ENCODE assay signal across 8 cellular contexts in genomic region chr2:200306969-200307811, GRCh38. TPM values are rescaled to one million over a fixed set of nuclear protein-coding genes. Genes with fewer than 3 reads are reported as not detected.
DNase-seq lines count a peak whose midpoint lies in the region; ATAC-seq, FAIRE-seq and TF ChIP-seq lines count a peak whose summit lies in the region.

No MANE protein-coding gene starts in this region.

- H3K27ac ChIP-seq in endodermal cell (ENCODE audit: low read depth, low read length) (no peak overlapping the region), testis (peak overlapping the region; percentile 93 to 94)

- H3K4me3 ChIP-seq in endodermal cell (ENCODE audit: low read length) (peak overlapping the region; percentile 84), mucosa of descending colon (peak overlapping the region; percentile 77), testis (peak overlapping the region; percentile 79 to 89)

- ATAC-seq in GM21825 (IDR thresholded peaks at IDR 0.05; ENCODE audit: unreplicated experiment) (peak; percentile 56), mucosa of descending colon (peak; percentile 86)

- peaks cover 46% of the 10 kb centered on the region for H3K4me1 Mint-ChIP-seq in activated CD4-positive, alpha-beta memory T cell treated with anti-CD3 and anti-CD28 coated beads, Interleukin-2, amount 10 ng/mL, durations not matched to agents 7 days and 5 days
- H3K4me1 Mint-ChIP-seq in endodermal cell, result peaks cover 36% of the 10 kb centered on the region

- 0% methylated on average over 25 to 128 of the region's 128 CpGs for WGBS in endodermal cell (ENCODE audit: insufficient coverage in 1 of 2, insufficient read length in 1 of 2), 2 experiments
- WGBS in testis, 2 donors, result 0 to 1% methylated on average over 33 to 69 of the region's 128 CpGs

- TF ChIP-seq POLR2A in GM12892 (IDR thresholded peaks at IDR 0.05; ENCODE audit: low read depth, low read length) (peak; percentile 21; the same call in 1 of the 2 replicates), testis (IDR thresholded peaks at IDR 0.05) (no peak)

- H3K4me1 ChIP-seq in endodermal cell (ENCODE audit: control insufficient read depth, insufficient read depth, low read length) (peaks cover 11% of the 10 kb centered on the region), mucosa of descending colon (ENCODE audit: low read depth) (peaks cover 8% of the 10 kb centered on the region), testis (peaks cover 9% of the 10 kb centered on the region)

- H3K27me3 Mint-ChIP-seq in activated CD4-positive, alpha-beta memory T cell treated with anti-CD3 and anti-CD28 coated beads, Interleukin-2, amount 10 ng/mL, durations not matched to agents 7 days and 5 days, result peaks cover 3% of the 10 kb centered on the region
- no peaks in the 10 kb centered on the region for H3K27me3 Mint-ChIP-seq in endodermal cell (ENCODE audit: insufficient read depth)

- H3K9me3 ChIP-seq in endodermal cell (ENCODE audit: control insufficient read depth, low read length), result no peaks in the 10 kb centered on the region
- H3K9me3 ChIP-seq in mucosa of descending colon, result no peaks in the 10 kb centered on the region
- H3K9me3 ChIP-seq in testis, result no peaks in the 10 kb centered on the region

- peak overlapping the region; percentile 69 for H3K27ac Mint-ChIP-seq in activated CD4-positive, alpha-beta memory T cell treated with anti-CD3 and anti-CD28 coated beads, Interleukin-2, amount 10 ng/mL, durations not matched to agents 7 days and 5 days
- H3K27ac Mint-ChIP-seq in endodermal cell, result no peak overlapping the region

- H3K36me3 ChIP-seq in endodermal cell (ENCODE audit: control insufficient read depth, insufficient read depth, low read length), result no peaks in the 10 kb centered on the region
- no peaks in the 10 kb centered on the region for H3K36me3 ChIP-seq in mucosa of descending colon (ENCODE audit: low read depth)
- no peaks in the 10 kb centered on the region for H3K36me3 ChIP-seq in testis (ENCODE audit: low read depth, missing control alignments)

- intact Hi-C loops in mucosa of descending colon (cut with DNase I, micrococcal nuclease), result loop anchor here in 1 of 2 donors (10.0 kb wide), 1 partner anchor 168 kb away; no protein-coding TSS in a partner anchor
- intact Hi-C loops in testis (cut with DNase I; ENCODE audit: low total_unique reads), result loop anchor here (10.0 kb wide), 1 partner anchor 168 kb away; no protein-coding TSS in a partner anchor

- CTCF ChIA-PET in activated CD4-positive, alpha-beta memory T cell treated with anti-CD3 and anti-CD28 coated beads, Interleukin-2, amount 10 ng/mL, durations not matched to agents 7 days and 5 days (lab: Charles Lee), result interaction anchor here (1.2 kb wide), 1 partner anchor 66 kb away, joined by 3 read pairs; no protein-coding TSS in a partner anchor

- peak overlapping the region; percentile 55 for H3K9ac ChIP-seq in endodermal cell (ENCODE audit: extremely low read depth, low read length, poor library complexity, severe bottlenecking)

- no peak for FAIRE-seq in GM12892 (lab: Jason Lieb, UNC)

- H3K4me3 Mint-ChIP-seq in activated CD4-positive, alpha-beta memory T cell treated with anti-CD3 and anti-CD28 coated beads, Interleukin-2, amount 10 ng/mL, durations not matched to agents 7 days and 5 days, result peak overlapping the region; percentile 77
- H3K4me3 Mint-ChIP-seq in endodermal cell, result peak overlapping the region; percentile 73

- TF ChIP-seq CTCF in endodermal cell (conservative IDR thresholded peaks at IDR 0.05), result no peak
- no peak for TF ChIP-seq CTCF in mucosa of descending colon (IDR thresholded peaks at IDR 0.05)
- no peak for TF ChIP-seq CTCF in testis (IDR thresholded peaks at IDR 0.05)

- H3K27me3 ChIP-seq in endodermal cell (ENCODE audit: control insufficient read depth, insufficient read depth, low read length, poor library complexity, severe bottlenecking) (no peaks in the 10 kb centered on the region), testis (no peaks in the 10 kb centered on the region)

- POLR2A ChIA-PET in activated CD4-positive, alpha-beta memory T cell treated with anti-CD3 and anti-CD28 coated beads, Interleukin-2, amount 10 ng/mL, durations not matched to agents 7 days and 5 days (lab: Charles Lee), result interaction anchor here (1.0 to 3.9 kb wide), 8 partner anchors 11 to 219 kb away, joined by 3 to 34 read pairs (median 4); partner anchors contain the start of gene SGO2

- DNase-seq in GM12892 (ENCODE audit: insufficient read length) (no peak), LHCN-M2 (ENCODE audit: low read depth) (peak; percentile 43), endodermal cell (peak; percentile 66), mucosa of descending colon (peak; percentile 54 to 76 (median 68)), testis (peak; percentile 72), epidermal melanocyte (ENCODE audit: insufficient read length, low spot score) (no peak)
- peak; percentile 48 for DNase-seq in activated CD4-positive, alpha-beta memory T cell treated with anti-CD3 and anti-CD28 coated beads, Interleukin-2, amount 10 ng/mL, durations not matched to agents 7 days and 5 days

- peaks cover 12% of the 10 kb centered on the region for H3K36me3 Mint-ChIP-seq in activated CD4-positive, alpha-beta memory T cell treated with anti-CD3 and anti-CD28 coated beads, Interleukin-2, amount 10 ng/mL, durations not matched to agents 7 days and 5 days (ENCODE audit: low read depth)
- H3K36me3 Mint-ChIP-seq in endodermal cell (ENCODE audit: low read depth), result no peaks in the 10 kb centered on the region

- no peaks in the 10 kb centered on the region for H3K9me3 Mint-ChIP-seq in activated CD4-positive, alpha-beta memory T cell treated with anti-CD3 and anti-CD28 coated beads, Interleukin-2, amount 10 ng/mL, durations not matched to agents 7 days and 5 days
- no peaks in the 10 kb centered on the region for H3K9me3 Mint-ChIP-seq in endodermal cell

RNA-seq across cellular contexts. Expression of gene SPATS2L, which starts 0.7 kb away (rescaled TPM):
- 13.0 TPM for polyA plus RNA-seq in GM12892 (2012; ENCODE audit: missing spikeins)
- total RNA-seq in LHCN-M2 (2014; rRNA removed) (236 and 275 TPM in 2 replicates), endodermal cell (10 to 100 TPM; 40.3 to 89.9 TPM), mucosa of descending colon (100 to 1,000 TPM; 160 to 238 (median 232) TPM), testis (10 to 100 TPM; 49.7 to 52.9 TPM)
- 163 TPM for polyA plus RNA-seq in LHCN-M2 (2012)
- 10 to 100 TPM; 79.0 to 82.3 TPM for total RNA-seq in activated CD4-positive, alpha-beta memory T cell treated with anti-CD3 and anti-CD28 coated beads, Interleukin-2, amount 10 ng/mL, durations not matched to agents 7 days and 5 days
- 52.1 TPM for polyA plus RNA-seq in endodermal cell (2013, experiment 1 of 2)
- polyA plus RNA-seq in endodermal cell (2013, experiment 2 of 2), result 53.7 TPM
- polyA plus RNA-seq in testis (ENCODE audit: insufficient read depth, low read depth, low replicate concordance), result 67.6 TPM

Comparison
In these comparisons a context has a peak if more than half of its experiments do, and no peak if none do; other contexts are left out.
1. DNase-seq: peak in LHCN-M2 (single experiment), activated CD4-positive, alpha-beta memory T cell treated with anti-CD3 and anti-CD28 coated beads, Interleukin-2, amount 10 ng/mL, durations not matched to agents 7 days and 5 days (single experiment), endodermal cell (single experiment), mucosa of descending colon (3 of 3) and testis (single experiment); none in GM12892 (single experiment) and epidermal melanocyte (single experiment).
2. Peak in every context shown above with its lines, with median percentiles within 50 percentile points of each other: H3K4me3 ChIP-seq.